Comparison of ENCODE assay signal across 7 cellular contexts in genomic region chr17:7479389-7480192, GRCh38. TPM values are rescaled to one million over a fixed set of nuclear protein-coding genes. Genes with fewer than 3 reads are reported as not detected.
DNase-seq lines count a peak whose midpoint lies in the region; ATAC-seq and TF ChIP-seq lines count a peak whose summit lies in the region.

Gene ZBTB4, minus strand, starts transcription at chr17:7479631. Its CDS starts 12,830 bp downstream, at chr17:7466801.

- no peak within 1 kb of the TSS for H2AFZ ChIP-seq in OCI-LY1 (ENCODE audit: low read length)

- H3K4me2 ChIP-seq in OCI-LY1 (ENCODE audit: low read length), result peak within 1 kb of the TSS; percentile 98

- H3K9me2 ChIP-seq in OCI-LY1 (ENCODE audit: low read depth, low read length), result no peaks in the 10 kb centered on the region

- H3K9ac ChIP-seq in OCI-LY1 (ENCODE audit: low read length), result peak within 1 kb of the TSS; percentile 96
- H3K9ac ChIP-seq in subcutaneous abdominal adipose tissue (ENCODE audit: low read length in 5 of 5), result peak within 1 kb of the TSS; percentile 83 to 95 (median 84)

- H3K27ac Mint-ChIP-seq in activated T-helper 17 cell treated with anti-CD3 and anti-CD28 coated beads, Interleukin-2, amount 50 U/mL, for 72 hours, result peak within 1 kb of the TSS; percentile 94
- peak within 1 kb of the TSS; percentile 92 to 100 (median 95) for H3K27ac Mint-ChIP-seq in naive B cell

- no peak for TF ChIP-seq CTCF in OCI-LY1 (IDR thresholded peaks at IDR 0.05; ENCODE audit: low read length)
- TF ChIP-seq CTCF in fibroblast of mammary gland (conservative IDR thresholded peaks at IDR 0.05; ENCODE audit: control insufficient read depth, insufficient read depth, low read depth, low read length), result no peak

- no peaks in the 10 kb centered on the region for H3K9me3 ChIP-seq in OCI-LY1 (ENCODE audit: low read length)
- H3K9me3 ChIP-seq in subcutaneous abdominal adipose tissue (ENCODE audit: control insufficient read depth in 5 of 5, low read length in 5 of 5), result no peaks in the 10 kb centered on the region

- no peaks in the 10 kb centered on the region for H3F3A ChIP-seq in OCI-LY1 (ENCODE audit: insufficient read depth, low read length)

- peak; percentile 40 for TF ChIP-seq POLR2A in GM15510 (IDR thresholded peaks at IDR 0.05; ENCODE audit: borderline replicate concordance, extremely low read depth, insufficient read length)

- H3K4me1 ChIP-seq in OCI-LY1 (ENCODE audit: insufficient read depth, low read length, severe bottlenecking) (peaks cover 54% of the 10 kb centered on the region), subcutaneous abdominal adipose tissue (ENCODE audit: control insufficient read depth in 5 of 5, insufficient read depth in 5 of 5, low read length in 5 of 5) (peaks cover 16 to 69% (median 59%) of the 10 kb centered on the region in 5 donors)

- H3K4me1 Mint-ChIP-seq in activated T-helper 17 cell treated with anti-CD3 and anti-CD28 coated beads, Interleukin-2, amount 50 U/mL, for 72 hours, result peaks cover 42% of the 10 kb centered on the region
- peaks cover 63 to 77% (median 74%) of the 10 kb centered on the region in 3 donors for H3K4me1 Mint-ChIP-seq in naive B cell

- peak within 1 kb of the TSS; percentile 88 for H3K4me3 Mint-ChIP-seq in activated T-helper 17 cell treated with anti-CD3 and anti-CD28 coated beads, Interleukin-2, amount 50 U/mL, for 72 hours
- peak within 1 kb of the TSS; percentile 87 to 97 (median 94) for H3K4me3 Mint-ChIP-seq in naive B cell

- H3K36me3 ChIP-seq in OCI-LY1 (ENCODE audit: insufficient read depth, low read length) (no peaks in the 10 kb centered on the region), subcutaneous abdominal adipose tissue (ENCODE audit: control insufficient read depth in 5 of 5, insufficient read depth in 5 of 5, low read length in 5 of 5) (no peaks in the 10 kb centered on the region)

- H4K20me1 ChIP-seq in OCI-LY1 (ENCODE audit: insufficient read depth, low read length), result no peaks in the 10 kb centered on the region

- peak within 1 kb of the TSS; percentile 76 for H3K4me3 ChIP-seq in OCI-LY1 (ENCODE audit: low read depth, low read length, poor library complexity, severe bottlenecking)
- H3K4me3 ChIP-seq in fibroblast of mammary gland (ENCODE audit: control insufficient read depth, low read depth, low read length), result peak within 1 kb of the TSS; percentile 68
- peak within 1 kb of the TSS; percentile 81 to 99 (median 87) for H3K4me3 ChIP-seq in subcutaneous abdominal adipose tissue (ENCODE audit: low read depth in 1 of 5, low read length in 5 of 5)

- ATAC-seq in activated T-helper 17 cell treated with anti-CD3 and anti-CD28 coated beads, Interleukin-2, amount 50 U/mL, for 72 hours (replicated peaks), result peak; percentile 20
- ATAC-seq in naive B cell (ENCODE audit: low read depth in 2 of 2) (peak; percentile 9 to 16), GM18868 (IDR thresholded peaks at IDR 0.05; ENCODE audit: unreplicated experiment) (no peak)

- H3K9me3 Mint-ChIP-seq in activated T-helper 17 cell treated with anti-CD3 and anti-CD28 coated beads, Interleukin-2, amount 50 U/mL, for 72 hours, result no peaks in the 10 kb centered on the region
- no peaks in the 10 kb centered on the region for H3K9me3 Mint-ChIP-seq in naive B cell

- peaks cover 20% of the 10 kb centered on the region for H3K36me3 Mint-ChIP-seq in activated T-helper 17 cell treated with anti-CD3 and anti-CD28 coated beads, Interleukin-2, amount 50 U/mL, for 72 hours (ENCODE audit: low read depth)
- no peaks in the 10 kb centered on the region for H3K36me3 Mint-ChIP-seq in naive B cell

- H3K27me3 ChIP-seq in OCI-LY1 (ENCODE audit: insufficient read depth, low read length) (no peaks in the 10 kb centered on the region), subcutaneous abdominal adipose tissue (ENCODE audit: control insufficient read depth in 5 of 5, insufficient read depth in 4 of 5, low read length in 5 of 5) (no peaks in the 10 kb centered on the region)

- peaks cover 12% of the 10 kb centered on the region for H3K79me2 ChIP-seq in OCI-LY1 (ENCODE audit: insufficient read depth, low read length)

- H3K27ac ChIP-seq in OCI-LY1 (ENCODE audit: low read depth, low read length, poor library complexity, severe bottlenecking) (peak within 1 kb of the TSS; percentile 88), subcutaneous abdominal adipose tissue (ENCODE audit: low read depth, low read length) (peak within 1 kb of the TSS; percentile 95)

- peak; percentile 22 for DNase-seq in fibroblast of mammary gland (ENCODE audit: low read depth)
- peak; percentile 66 for DNase-seq in naive B cell

- no peaks in the 10 kb centered on the region for H3K27me3 Mint-ChIP-seq in activated T-helper 17 cell treated with anti-CD3 and anti-CD28 coated beads, Interleukin-2, amount 50 U/mL, for 72 hours
- H3K27me3 Mint-ChIP-seq in naive B cell, result no peaks in the 10 kb centered on the region

RNA-seq across cellular contexts. Expression of gene ZBTB4, which starts in this region (rescaled TPM):
- 10 to 100 TPM; 18.9 to 27.5 TPM for total RNA-seq in activated T-helper 17 cell treated with anti-CD3 and anti-CD28 coated beads, Interleukin-2, amount 50 U/mL, for 72 hours
- 10 to 100 TPM in 4 of 6 donors, 1 to 10 TPM in 2; 5.3 to 19.2 (median 10.5) TPM for polyA plus RNA-seq in naive B cell (ENCODE audit: low read depth in 6 of 6)
